Comparison of ENCODE assay signal across 1 cellular context in genomic region chr10:74179124-74179710, GRCh38.
A peak's percentile ranks its signal among the peaks of the same experiment; 100 is the strongest.
TF ChIP-seq lines count a peak whose summit lies in the region.

No MANE protein-coding gene starts in this region.

TF ChIP-seq in K562, 482 proteins besides CTCF, POLR2A, EP300 and RAD21 (continued from another document and continues in another):
- TF ChIP-seq TEAD1 (CRISPR knock-in tag; IDR thresholded peaks at IDR 0.05) (peak in 1 of 2 experiments; percentile 94; a peak in 2 of 4 replicates), DMBX1 (CRISPR knock-in tag; IDR thresholded peaks at IDR 0.05; ENCODE audit: borderline replicate concordance) (peak; percentile 99), EGR1 (conservative IDR thresholded peaks at IDR 0.05) (no peak), KAT8 (IDR thresholded peaks at IDR 0.05; ENCODE audit: low read depth) (no peak), THRAP3 (IDR thresholded peaks at IDR 0.05; ENCODE audit: borderline replicate concordance) (no peak), MYC (IDR thresholded peaks at IDR 0.05; ENCODE audit: low read depth, low read length) (no peak), MYC (CRISPR knock-in tag; IDR thresholded peaks at IDR 0.05; ENCODE audit: borderline replicate concordance, low read depth) (peak; percentile 89), ZNF354B (CRISPR knock-in tag; IDR thresholded peaks at IDR 0.05) (peak; percentile 87), ZNF280B (CRISPR knock-in tag; IDR thresholded peaks at IDR 0.05) (0 out of 2 replicates have a peak, but pooled peaks have one; percentile 44), BMI1 (IDR thresholded peaks at IDR 0.05; ENCODE audit: low read length) (no peak), STAT5B (CRISPR knock-in tag; IDR thresholded peaks at IDR 0.05) (peak; percentile 72), ERF (CRISPR knock-in tag; IDR thresholded peaks at IDR 0.05) (peak; percentile 95), DIDO1 (tag; IDR thresholded peaks at IDR 0.05; ENCODE audit: low read depth) (peak; percentile 90), TCFL5 (CRISPR knock-in tag; conservative IDR thresholded peaks at IDR 0.05) (peak; percentile 91), SMAD3 (CRISPR knock-in tag; conservative IDR thresholded peaks at IDR 0.05) (peak; percentile 97), ZNF707 (CRISPR knock-in tag; conservative IDR thresholded peaks at IDR 0.05) (peak; percentile 61; the same call in 1 of the 2 replicates), ZNF695 (CRISPR knock-in tag; IDR thresholded peaks at IDR 0.05) (peak; percentile 80; the same call in 1 of the 2 replicates), NR2C2 (CRISPR knock-in tag; IDR thresholded peaks at IDR 0.05) (no peak), NR2C2 (tag; IDR thresholded peaks at IDR 0.05) (peak; percentile 54; the same call in 1 of the 2 replicates), GTF2A2 (tag; IDR thresholded peaks at IDR 0.05) (peak; percentile 91), PTTG1 (tag; IDR thresholded peaks at IDR 0.05; ENCODE audit: low read depth) (peak; percentile 96), ARNT (IDR thresholded peaks at IDR 0.05) (no peak), SMAD4 (CRISPR knock-in tag; conservative IDR thresholded peaks at IDR 0.05) (peak; percentile 97), ZNF197 (CRISPR knock-in tag; IDR thresholded peaks at IDR 0.05; ENCODE audit: low read depth) (peak; percentile 96), ZNF12 (CRISPR knock-in tag; IDR thresholded peaks at IDR 0.05) (no peak), ATF4 (CRISPR knock-in tag; IDR thresholded peaks at IDR 0.05) (peak; percentile 87), ZBTB12 (CRISPR knock-in tag; IDR thresholded peaks at IDR 0.05) (peak; percentile 75), MTA1 (IDR thresholded peaks at IDR 0.05; ENCODE audit: borderline replicate concordance) (0 out of 2 replicates have a peak, but pooled peaks have one; percentile 24), NFIC (IDR thresholded peaks at IDR 0.05) (no peak), RFX7 (CRISPR knock-in tag; IDR thresholded peaks at IDR 0.05) (0 out of 2 replicates have a peak, but pooled peaks have one; percentile 36), RBFOX2 (IDR thresholded peaks at IDR 0.05; ENCODE audit: low read depth, low read length) (peak; percentile 41; the same call in 1 of the 2 replicates), CLOCK (CRISPR knock-in tag; IDR thresholded peaks at IDR 0.05; ENCODE audit: borderline replicate concordance) (no peak), FOXO4 (CRISPR knock-in tag; IDR thresholded peaks at IDR 0.05) (peak; percentile 87; the same call in 1 of the 2 replicates), ZNF57 (CRISPR knock-in tag; IDR thresholded peaks at IDR 0.05) (no peak), ZKSCAN8 (CRISPR knock-in tag; IDR thresholded peaks at IDR 0.05) (peak; percentile 90), YY1 (IDR thresholded peaks at IDR 0.05; ENCODE audit: borderline replicate concordance in 1 of 3, control insufficient read depth in 1 of 3, extremely low read depth in 1 of 3, insufficient read depth in 3 of 3, insufficient read length in 1 of 3, insufficient replicate concordance in 2 of 3, low read depth in 1 of 3, low read length in 2 of 3) (peak in 1 of 3 experiments; percentile 73), PRDM10 (IDR thresholded peaks at IDR 0.05; ENCODE audit: partially characterized antibody) (peak; percentile 8), MEF2D (tag; conservative IDR thresholded peaks at IDR 0.05; ENCODE audit: low read depth) (peak; percentile 96), CUX1 (CRISPR knock-in tag; IDR thresholded peaks at IDR 0.05) (peak; percentile 94)
- TF ChIP-seq, protein P1, sequence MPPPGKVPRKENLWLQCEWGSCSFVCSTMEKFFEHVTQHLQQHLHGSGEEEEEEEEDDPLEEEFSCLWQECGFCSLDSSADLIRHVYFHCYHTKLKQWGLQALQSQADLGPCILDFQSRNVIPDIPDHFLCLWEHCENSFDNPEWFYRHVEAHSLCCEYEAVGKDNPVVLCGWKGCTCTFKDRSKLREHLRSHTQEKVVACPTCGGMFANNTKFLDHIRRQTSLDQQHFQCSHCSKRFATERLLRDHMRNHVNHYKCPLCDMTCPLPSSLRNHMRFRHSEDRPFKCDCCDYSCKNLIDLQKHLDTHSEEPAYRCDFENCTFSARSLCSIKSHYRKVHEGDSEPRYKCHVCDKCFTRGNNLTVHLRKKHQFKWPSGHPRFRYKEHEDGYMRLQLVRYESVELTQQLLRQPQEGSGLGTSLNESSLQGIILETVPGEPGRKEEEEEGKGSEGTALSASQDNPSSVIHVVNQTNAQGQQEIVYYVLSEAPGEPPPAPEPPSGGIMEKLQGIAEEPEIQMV (tag; conservative IDR thresholded peaks at IDR 0.05; ENCODE audit: low read depth), result peak; percentile 90
- TF ChIP-seq, protein P2, sequence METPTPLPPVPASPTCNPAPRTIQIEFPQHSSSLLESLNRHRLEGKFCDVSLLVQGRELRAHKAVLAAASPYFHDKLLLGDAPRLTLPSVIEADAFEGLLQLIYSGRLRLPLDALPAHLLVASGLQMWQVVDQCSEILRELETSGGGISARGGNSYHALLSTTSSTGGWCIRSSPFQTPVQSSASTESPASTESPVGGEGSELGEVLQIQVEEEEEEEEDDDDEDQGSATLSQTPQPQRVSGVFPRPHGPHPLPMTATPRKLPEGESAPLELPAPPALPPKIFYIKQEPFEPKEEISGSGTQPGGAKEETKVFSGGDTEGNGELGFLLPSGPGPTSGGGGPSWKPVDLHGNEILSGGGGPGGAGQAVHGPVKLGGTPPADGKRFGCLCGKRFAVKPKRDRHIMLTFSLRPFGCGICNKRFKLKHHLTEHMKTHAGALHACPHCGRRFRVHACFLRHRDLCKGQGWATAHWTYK (CRISPR knock-in tag; IDR thresholded peaks at IDR 0.05), result peak; percentile 95
